8 cellular contexts compared by ENCODE assay signal in the genomic region with DNA sequence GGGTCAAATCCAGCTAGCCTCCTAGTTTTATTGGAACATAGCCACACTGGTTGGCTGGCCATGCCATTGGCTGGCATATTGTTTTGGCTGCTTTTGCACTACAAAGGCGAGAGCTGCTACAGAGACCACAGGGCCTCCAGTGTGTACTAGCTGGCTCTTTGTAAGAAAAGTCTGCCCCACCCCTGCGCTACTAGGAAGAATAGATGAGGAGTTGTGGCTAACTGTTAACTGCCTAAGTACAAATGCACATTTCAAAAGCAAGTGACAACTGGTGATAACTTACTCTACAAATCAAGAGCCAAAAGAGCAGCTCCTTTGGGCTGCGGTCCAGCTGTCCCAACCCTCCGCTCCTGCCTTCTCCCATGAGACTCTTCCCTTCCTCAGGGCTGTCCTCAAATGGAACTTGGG.
A peak's percentile ranks its signal among the peaks of the same experiment; 100 is the strongest.
DNase-seq lines count a peak whose midpoint lies in the region; ATAC-seq and TF ChIP-seq lines count a peak whose summit lies in the region.

No MANE protein-coding gene starts in this region.

- peaks cover 94% of the 10 kb centered on the region for H3K4me1 ChIP-seq in OCI-LY1 (ENCODE audit: insufficient read depth, low read length, severe bottlenecking)
- peaks cover 36% of the 10 kb centered on the region for H3K4me1 ChIP-seq in stomach smooth muscle (ENCODE audit: control insufficient read depth, insufficient read depth, low read length)

- H3K36me3 Mint-ChIP-seq in activated naive CD4-positive, alpha-beta T cell treated with anti-CD3 and anti-CD28 coated beads, Interleukin-2, amount 10 ng/mL, durations not matched to agents 7 days and 5 days, result peaks cover 55% of the 10 kb centered on the region

- H3K9me2 ChIP-seq in OCI-LY1 (ENCODE audit: low read depth, low read length), result no peaks in the 10 kb centered on the region

- ATAC-seq in HG02970 (IDR thresholded peaks at IDR 0.05; ENCODE audit: low FRiP score, unreplicated experiment), result no peak
- ATAC-seq in GM21447 (IDR thresholded peaks at IDR 0.05; ENCODE audit: unreplicated experiment), result no peak

- H3K9ac ChIP-seq in OCI-LY1 (ENCODE audit: low read length), result peak overlapping the region; percentile 70
- no peak overlapping the region for H3K9ac ChIP-seq in stomach smooth muscle (ENCODE audit: low read length in 2 of 2)

- no peaks in the 10 kb centered on the region for H3K9me3 Mint-ChIP-seq in activated naive CD4-positive, alpha-beta T cell treated with anti-CD3 and anti-CD28 coated beads, Interleukin-2, amount 10 ng/mL, durations not matched to agents 7 days and 5 days

- H3K27ac ChIP-seq in OCI-LY1 (ENCODE audit: low read depth, low read length, poor library complexity, severe bottlenecking) (peak overlapping the region; percentile 99), layer of hippocampus (ENCODE audit: low read depth, low read length) (peak overlapping the region; percentile 59), stomach smooth muscle (ENCODE audit: low read length) (peak overlapping the region; percentile 53)

- peak; percentile 81 for DNase-seq in activated naive CD4-positive, alpha-beta T cell treated with anti-CD3 and anti-CD28 coated beads, Interleukin-2, amount 10 ng/mL, durations not matched to agents 7 days and 5 days
- DNase-seq in D341Med (ENCODE audit: low spot score), result no peak
- no peak for DNase-seq in foreskin melanocyte

- H3K4me2 ChIP-seq in OCI-LY1 (ENCODE audit: low read length), result peak overlapping the region; percentile 82

- peaks cover 88% of the 10 kb centered on the region for H3K4me1 Mint-ChIP-seq in activated naive CD4-positive, alpha-beta T cell treated with anti-CD3 and anti-CD28 coated beads, Interleukin-2, amount 10 ng/mL, durations not matched to agents 7 days and 5 days

- H3K36me3 ChIP-seq in OCI-LY1 (ENCODE audit: insufficient read depth, low read length), result peaks cover 13% of the 10 kb centered on the region
- no peaks in the 10 kb centered on the region for H3K36me3 ChIP-seq in stomach smooth muscle (ENCODE audit: control insufficient read depth in 2 of 2, insufficient read depth in 2 of 2, low read length in 2 of 2)

- peaks cover 45% of the 10 kb centered on the region for H3K79me2 ChIP-seq in OCI-LY1 (ENCODE audit: insufficient read depth, low read length)

- H2AFZ ChIP-seq in OCI-LY1 (ENCODE audit: low read length), result no peak overlapping the region

- peak overlapping the region; percentile 58 for H3K4me3 Mint-ChIP-seq in activated naive CD4-positive, alpha-beta T cell treated with anti-CD3 and anti-CD28 coated beads, Interleukin-2, amount 10 ng/mL, durations not matched to agents 7 days and 5 days

- H3K4me3 ChIP-seq in OCI-LY1 (ENCODE audit: low read depth, low read length, poor library complexity, severe bottlenecking) (peak overlapping the region; percentile 48), stomach smooth muscle (ENCODE audit: low read length in 2 of 2) (peak overlapping the region in 1 of 2 donors; percentile 12)

- no peaks in the 10 kb centered on the region for H4K20me1 ChIP-seq in OCI-LY1 (ENCODE audit: insufficient read depth, low read length)

- peak overlapping the region; percentile 100 for H3K27ac Mint-ChIP-seq in activated naive CD4-positive, alpha-beta T cell treated with anti-CD3 and anti-CD28 coated beads, Interleukin-2, amount 10 ng/mL, durations not matched to agents 7 days and 5 days

- no peak for TF ChIP-seq CTCF in OCI-LY1 (IDR thresholded peaks at IDR 0.05; ENCODE audit: low read length)

- peaks cover 19% of the 10 kb centered on the region; the same call in 1 of the 2 replicates for H3F3A ChIP-seq in OCI-LY1 (ENCODE audit: insufficient read depth, low read length)

- H3K27me3 Mint-ChIP-seq in activated naive CD4-positive, alpha-beta T cell treated with anti-CD3 and anti-CD28 coated beads, Interleukin-2, amount 10 ng/mL, durations not matched to agents 7 days and 5 days, result no peaks in the 10 kb centered on the region

- H3K27me3 ChIP-seq in OCI-LY1 (ENCODE audit: insufficient read depth, low read length) (no peaks in the 10 kb centered on the region), layer of hippocampus (ENCODE audit: control insufficient read depth, insufficient read depth, low read length) (no peaks in the 10 kb centered on the region), stomach smooth muscle (ENCODE audit: control insufficient read depth in 1 of 2, insufficient read depth in 2 of 2, low read length in 2 of 2) (no peaks in the 10 kb centered on the region)

- H3K9me3 ChIP-seq in OCI-LY1 (ENCODE audit: low read length) (no peaks in the 10 kb centered on the region), stomach smooth muscle (ENCODE audit: control insufficient read depth in 2 of 2, low read length in 2 of 2) (no peaks in the 10 kb centered on the region)

- CTCF ChIA-PET in activated naive CD4-positive, alpha-beta T cell treated with anti-CD3 and anti-CD28 coated beads, Interleukin-2, amount 10 ng/mL, durations not matched to agents 7 days and 5 days (lab: Charles Lee), result interaction anchor here (1.1 to 3.8 kb wide), 7 partner anchors 9 to 100 kb away, joined by 3 to 18 read pairs (median 7); a partner anchor contains a TSS
